23 cellular contexts compared by ENCODE assay signal in genomic region chr22:30021338-30021737, GRCh38. TPM values are rescaled to one million over a fixed set of nuclear protein-coding genes. Genes with fewer than 3 reads are reported as not detected.
DNase-seq lines count a peak whose midpoint lies in the region; ATAC-seq and TF ChIP-seq lines count a peak whose summit lies in the region.
"Had no signal": no experiment of that assay in that cellular context is flagged by ENCODE, and none has a peak within 500 bp of the region (broad histone marks: within the 10 kb centered on the region; RNA-seq: fewer than 3 reads in every experiment).

No MANE protein-coding gene starts in this region.

- peak overlapping the region; percentile 58 for H3K27ac Mint-ChIP-seq in activated naive CD4-positive, alpha-beta T cell treated with anti-CD3 and anti-CD28 coated beads, Interleukin-2, amount 10 ng/mL, durations not matched to agents 7 days and 5 days
- H3K27ac Mint-ChIP-seq in activated naive CD4-positive, alpha-beta T cell treated with anti-CD3 and anti-CD28 coated beads for 36 hours = no peak overlapping the region
- peak overlapping the region; percentile 79 for H3K27ac Mint-ChIP-seq in activated T-helper 17 cell treated with anti-CD3 and anti-CD28 coated beads, Interleukin-2, amount 50 U/mL, for 72 hours
- H3K27ac Mint-ChIP-seq in stimulated activated effector memory CD8-positive, alpha-beta T cell treated with anti-CD3 and anti-CD28 coated beads, Interleukin-12 subunit alpha, Interleukin-12 subunit beta, amount 100 ng/mL, for 72 hours = peak overlapping the region; percentile 93
- H3K27ac Mint-ChIP-seq: HFFc6 had no signal

- H4K91ac ChIP-seq in neuronal stem cell (ENCODE audit: low read depth, low read length, poor library complexity) = no peak overlapping the region

- no peak overlapping the region for H2BK15ac ChIP-seq in neuronal stem cell (ENCODE audit: low read length)

- no peaks in the 10 kb centered on the region for H3K27me3 Mint-ChIP-seq in activated naive CD4-positive, alpha-beta T cell treated with anti-CD3 and anti-CD28 coated beads, Interleukin-2, amount 10 ng/mL, durations not matched to agents 7 days and 5 days
- no peaks in the 10 kb centered on the region for H3K27me3 Mint-ChIP-seq in activated naive CD4-positive, alpha-beta T cell treated with anti-CD3 and anti-CD28 coated beads for 36 hours (ENCODE audit: low read depth)
- H3K27me3 Mint-ChIP-seq in activated T-helper 17 cell treated with anti-CD3 and anti-CD28 coated beads, Interleukin-2, amount 50 U/mL, for 72 hours = no peaks in the 10 kb centered on the region

- no peaks in the 10 kb centered on the region for H3K9me3 ChIP-seq in neuronal stem cell (replicated peaks in 1 of 2; ENCODE audit: control insufficient read depth in 2 of 2, insufficient read depth in 1 of 2, low read depth in 1 of 2, low read length in 2 of 2)

- no peak overlapping the region for H4K8ac ChIP-seq in neuronal stem cell (ENCODE audit: low read depth, low read length)

- peaks cover 43 to 98% of the 10 kb centered on the region in 2 donors for H3K36me3 ChIP-seq in neuronal stem cell (replicated peaks in 1 of 2; ENCODE audit: control insufficient read depth in 2 of 2, insufficient read depth in 2 of 2, low read length in 2 of 2)

- H3K4me3 ChIP-seq in dorsolateral prefrontal cortex (no peak overlapping the region), neuronal stem cell (ENCODE audit: low read length in 2 of 2) (no peak overlapping the region)

- no peaks in the 10 kb centered on the region for H3K9me3 Mint-ChIP-seq in activated naive CD4-positive, alpha-beta T cell treated with anti-CD3 and anti-CD28 coated beads, Interleukin-2, amount 10 ng/mL, durations not matched to agents 7 days and 5 days
- no peaks in the 10 kb centered on the region for H3K9me3 Mint-ChIP-seq in activated naive CD4-positive, alpha-beta T cell treated with anti-CD3 and anti-CD28 coated beads for 36 hours
- H3K9me3 Mint-ChIP-seq in activated T-helper 17 cell treated with anti-CD3 and anti-CD28 coated beads, Interleukin-2, amount 50 U/mL, for 72 hours = no peaks in the 10 kb centered on the region
- H3K9me3 Mint-ChIP-seq in stimulated activated effector memory CD8-positive, alpha-beta T cell treated with anti-CD3 and anti-CD28 coated beads, Interleukin-12 subunit alpha, Interleukin-12 subunit beta, amount 100 ng/mL, for 72 hours = no peaks in the 10 kb centered on the region
- H3K9me3 Mint-ChIP-seq: H9, HFFc6 had no signal

- peaks cover 0 to 4% of the 10 kb centered on the region in 2 donors for H3K4me1 ChIP-seq in neuronal stem cell (ENCODE audit: control insufficient read depth in 2 of 2, insufficient read depth in 1 of 2, low read depth in 1 of 2, low read length in 2 of 2)

- no peak overlapping the region for H2AK5ac ChIP-seq in neuronal stem cell (ENCODE audit: low read depth, low read length)

- H2BK5ac ChIP-seq in neuronal stem cell (ENCODE audit: low read length) = no peak overlapping the region

- H3K36me3 Mint-ChIP-seq in activated naive CD4-positive, alpha-beta T cell treated with anti-CD3 and anti-CD28 coated beads, Interleukin-2, amount 10 ng/mL, durations not matched to agents 7 days and 5 days = peaks cover 53% of the 10 kb centered on the region
- H3K36me3 Mint-ChIP-seq in activated naive CD4-positive, alpha-beta T cell treated with anti-CD3 and anti-CD28 coated beads for 36 hours (ENCODE audit: low read depth) = peaks cover 26% of the 10 kb centered on the region
- peaks cover 96% of the 10 kb centered on the region for H3K36me3 Mint-ChIP-seq in activated T-helper 17 cell treated with anti-CD3 and anti-CD28 coated beads, Interleukin-2, amount 50 U/mL, for 72 hours (ENCODE audit: low read depth)
- peaks cover 93% of the 10 kb centered on the region for H3K36me3 Mint-ChIP-seq in stimulated activated effector memory CD8-positive, alpha-beta T cell treated with anti-CD3 and anti-CD28 coated beads, Interleukin-12 subunit alpha, Interleukin-12 subunit beta, amount 100 ng/mL, for 72 hours

- no peak overlapping the region for H2AFZ ChIP-seq in neuronal stem cell (ENCODE audit: low read length)

- no peak overlapping the region for H3K14ac ChIP-seq in neuronal stem cell (ENCODE audit: low read length)

- peak overlapping the region in 34 of 59 donors; percentile 6 to 81 (median 56) for H3K27ac ChIP-seq in dorsolateral prefrontal cortex
- H3K27ac ChIP-seq in neuronal stem cell (replicated peaks; ENCODE audit: low read length) = no peak overlapping the region
- H3K27ac ChIP-seq: 22Rv1, KMS-11 had no signal

- no peak overlapping the region for H2BK120ac ChIP-seq in neuronal stem cell (ENCODE audit: low read depth, low read length)

- intact Hi-C loops in activated naive CD4-positive, alpha-beta T cell treated with anti-CD3 and anti-CD28 coated beads for 36 hours (cut with micrococcal nuclease) = no loop called here
- intact Hi-C loops in dorsolateral prefrontal cortex (cut with DNase I) = loop anchor here (10.0 kb wide), 2 partner anchors 63 to 327 kb away; partner anchors contain the start of gene HORMAD2 (in 1 of the 2)

- H3K18ac ChIP-seq in neuronal stem cell (ENCODE audit: low read length) = no peak overlapping the region

- H3K9ac ChIP-seq in neuronal stem cell (ENCODE audit: low read depth, low read length, poor library complexity) = no peak overlapping the region
- H3K9ac ChIP-seq: KMS-11 had no signal

- H3K27me3 ChIP-seq in dorsolateral prefrontal cortex (no peaks in the 10 kb centered on the region), neuronal stem cell (ENCODE audit: control insufficient read depth in 3 of 3, insufficient read depth in 3 of 3, low read depth in 1 of 3, low read length in 3 of 3) (no peaks in the 10 kb centered on the region)

- H3K23ac ChIP-seq in neuronal stem cell (ENCODE audit: low read depth, low read length, poor library complexity) = no peak overlapping the region

- no peak overlapping the region for H3K4me2 ChIP-seq in neuronal stem cell (ENCODE audit: insufficient read depth, low read length, poor library complexity, severe bottlenecking)
- H3K4me2 ChIP-seq: KMS-11 had no signal

- H3K4me3 Mint-ChIP-seq in activated naive CD4-positive, alpha-beta T cell treated with anti-CD3 and anti-CD28 coated beads, Interleukin-2, amount 10 ng/mL, durations not matched to agents 7 days and 5 days = no peak overlapping the region
- H3K4me3 Mint-ChIP-seq in activated naive CD4-positive, alpha-beta T cell treated with anti-CD3 and anti-CD28 coated beads for 36 hours = no peak overlapping the region
- H3K4me3 Mint-ChIP-seq in activated T-helper 17 cell treated with anti-CD3 and anti-CD28 coated beads, Interleukin-2, amount 50 U/mL, for 72 hours = no peak overlapping the region
- no peak overlapping the region for H3K4me3 Mint-ChIP-seq in stimulated activated effector memory CD8-positive, alpha-beta T cell treated with anti-CD3 and anti-CD28 coated beads, Interleukin-12 subunit alpha, Interleukin-12 subunit beta, amount 100 ng/mL, for 72 hours
- H3K4me3 Mint-ChIP-seq: CD14-positive monocyte, H9, HFFc6 had no signal

- peaks cover 3% of the 10 kb centered on the region for H3K4me1 Mint-ChIP-seq in activated naive CD4-positive, alpha-beta T cell treated with anti-CD3 and anti-CD28 coated beads, Interleukin-2, amount 10 ng/mL, durations not matched to agents 7 days and 5 days
- H3K4me1 Mint-ChIP-seq in activated naive CD4-positive, alpha-beta T cell treated with anti-CD3 and anti-CD28 coated beads for 36 hours (ENCODE audit: low read depth) = peaks cover 6% of the 10 kb centered on the region
- H3K4me1 Mint-ChIP-seq in activated T-helper 17 cell treated with anti-CD3 and anti-CD28 coated beads, Interleukin-2, amount 50 U/mL, for 72 hours = peaks cover 8% of the 10 kb centered on the region
- H3K4me1 Mint-ChIP-seq in stimulated activated effector memory CD8-positive, alpha-beta T cell treated with anti-CD3 and anti-CD28 coated beads, Interleukin-12 subunit alpha, Interleukin-12 subunit beta, amount 100 ng/mL, for 72 hours = peaks cover 14% of the 10 kb centered on the region
- H3K4me1 Mint-ChIP-seq: CD14-positive monocyte, H9 had no signal

- H3K79me1 ChIP-seq in neuronal stem cell (ENCODE audit: low read depth, low read length) = no peaks in the 10 kb centered on the region

- CTCF ChIA-PET in activated naive CD4-positive, alpha-beta T cell treated with anti-CD3 and anti-CD28 coated beads, Interleukin-2, amount 10 ng/mL, durations not matched to agents 7 days and 5 days (lab: Charles Lee) = no interaction called here
- CTCF ChIA-PET in activated naive CD4-positive, alpha-beta T cell treated with anti-CD3 and anti-CD28 coated beads for 36 hours (lab: Charles Lee) = interaction anchor here (0.8 kb wide), 1 partner anchor 15 kb away, joined by 3 read pairs; no protein-coding TSS in a partner anchor

- WGBS in neuronal stem cell (ENCODE audit: extremely low coverage in 2 of 2, insufficient read length in 2 of 2, insufficient replicate concordance in 1 of 2), 2 donors = no CpG with 5 or more reads among the region's 3 CpGs

- ATAC-seq in activated T-helper 17 cell treated with anti-CD3 and anti-CD28 coated beads, Interleukin-2, amount 50 U/mL, for 72 hours (replicated peaks) = no peak
- no peak for ATAC-seq in stimulated activated effector memory CD8-positive, alpha-beta T cell treated with anti-CD3 and anti-CD28 coated beads, Interleukin-12 subunit alpha, Interleukin-12 subunit beta, amount 100 ng/mL, for 72 hours
- ATAC-seq in GM19035 (IDR thresholded peaks at IDR 0.05; ENCODE audit: unreplicated experiment) = no peak
- ATAC-seq: Panc1 had no signal

- no peak for DNase-seq in activated naive CD4-positive, alpha-beta T cell treated with anti-CD3 and anti-CD28 coated beads, Interleukin-2, amount 10 ng/mL, durations not matched to agents 7 days and 5 days
- DNase-seq in activated naive CD4-positive, alpha-beta T cell treated with anti-CD3 and anti-CD28 coated beads for 36 hours = no peak
- DNase-seq in dorsolateral prefrontal cortex (no peak), neuronal stem cell (ENCODE audit: low spot score) (no peak), cortex of kidney (lab: John Stamatoyannopoulos, UW) (no peak)
- no peak for DNase-seq in stimulated activated effector memory CD8-positive, alpha-beta T cell treated with anti-CD3 and anti-CD28 coated beads, Interleukin-12 subunit alpha, Interleukin-12 subunit beta, amount 100 ng/mL, for 72 hours (ENCODE audit: low spot score in 2 of 2)
- DNase-seq: ACHN, DMS53, EL, H9, HFFc6, IMR-90, NCI-H1105 treated with DMSO at 0.1 percent for 48 hours, NCI-H2171, NCI-H345, NCI-H524, NCI-H82 had no signal

- TF ChIP-seq CTCF in dorsolateral prefrontal cortex (IDR thresholded peaks at IDR 0.05 in 54 of 56, conservative IDR thresholded peaks at IDR 0.05 in 2 of 56; ENCODE audit: low read depth in 1 of 56, partially characterized antibody in 56 of 56) = no peak

- no peak overlapping the region for H2BK12ac ChIP-seq in neuronal stem cell (ENCODE audit: low read length)

- H3K4ac ChIP-seq in neuronal stem cell (ENCODE audit: low read length) = no peak overlapping the region

RNA-seq across cellular contexts. Expression of gene HORMAD2, which starts 58.9 kb away (rescaled TPM):
- not detected for total RNA-seq in activated naive CD4-positive, alpha-beta T cell treated with anti-CD3 and anti-CD28 coated beads for 36 hours
- total RNA-seq in activated T-helper 17 cell treated with anti-CD3 and anti-CD28 coated beads, Interleukin-2, amount 50 U/mL, for 72 hours = under 1 TPM in 1 of 2 donors, not detected in 1; 0.37 TPM
- 1 to 10 TPM in 9 of 120 experiments, under 1 TPM in 37, not detected in 74; 0.20 to 2.0 (median 0.59) TPM for total RNA-seq in dorsolateral prefrontal cortex
- 0.07 TPM for polyA plus RNA-seq in neuronal stem cell (2013, experiment 1 of 2)
- not detected for polyA plus RNA-seq in neuronal stem cell (2013, experiment 2 of 2)
- total RNA-seq: H9, HFFc6, IMR-90 had no signal
- polyA plus RNA-seq: CD14-positive monocyte, IMR-90 had no signal
